ENCODE assay signal across 15 cellular contexts in the genomic region with DNA sequence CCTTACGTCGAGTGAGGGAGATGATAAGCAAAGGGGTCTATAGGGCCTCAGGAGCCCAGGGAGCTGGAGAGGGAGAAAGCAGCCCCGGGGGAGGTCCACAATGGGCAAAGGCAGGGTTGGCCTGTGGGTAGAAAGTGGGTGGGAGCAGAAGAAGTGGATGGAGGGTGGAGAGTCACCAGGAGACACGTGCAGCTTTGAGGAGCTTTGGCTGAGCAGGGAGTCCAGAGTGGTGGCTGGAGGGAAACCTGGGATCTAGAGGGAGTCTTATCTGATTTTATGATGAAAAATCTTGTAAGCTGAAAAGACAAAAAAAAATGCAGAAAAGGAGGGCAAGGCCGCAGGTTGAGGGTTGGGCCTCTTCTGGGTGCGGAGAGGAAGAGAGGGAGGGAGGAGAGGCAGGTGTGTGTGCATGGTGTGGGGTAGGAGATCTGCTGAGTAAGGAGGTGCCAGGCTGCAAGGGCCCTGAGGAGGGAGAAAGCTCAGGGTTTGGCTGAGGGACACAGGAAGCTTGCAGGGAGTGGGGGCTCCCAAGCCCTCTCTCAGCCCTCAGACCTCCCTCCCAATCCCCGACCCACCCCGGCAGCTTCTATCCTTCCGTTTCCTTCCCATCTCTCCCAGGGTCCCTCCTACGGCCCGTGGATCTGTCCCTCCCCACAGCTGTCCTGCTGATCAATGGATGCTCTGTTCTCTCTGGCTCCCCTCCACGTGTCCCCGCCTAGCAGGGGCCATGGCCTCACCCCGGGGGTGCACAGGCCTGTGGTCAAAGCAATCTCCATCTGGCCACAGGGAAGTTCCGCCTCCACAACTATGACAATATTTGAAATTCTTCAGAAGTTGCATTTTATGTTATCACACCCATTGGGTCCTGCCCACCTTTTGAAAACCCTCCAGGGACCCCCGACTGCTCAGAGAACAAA. TPM values are rescaled to one million over a fixed set of nuclear protein-coding genes. Genes with fewer than 3 reads are reported as not detected.
A peak's percentile ranks its signal among the peaks of the same experiment; 100 is the strongest.
DNase-seq lines count a peak whose midpoint lies in the region; ATAC-seq and TF ChIP-seq lines count a peak whose summit lies in the region.
"Had no signal": no experiment of that assay in that cellular context is flagged by ENCODE, and none has a peak within 500 bp of the region (broad histone marks: within the 10 kb centered on the region; RNA-seq: fewer than 3 reads in every experiment).

No MANE protein-coding gene starts in this region.

- no peak overlapping the region for H3K27ac ChIP-seq in coronary artery
- H3K27ac ChIP-seq: ascending aorta had no signal

- no peak overlapping the region for H3K4me3 ChIP-seq in coronary artery
- H3K4me3 ChIP-seq: ascending aorta had no signal

- no peak for ATAC-seq in HG03469 (IDR thresholded peaks at IDR 0.05; ENCODE audit: unreplicated experiment)
- no peak for ATAC-seq in GM21528 (IDR thresholded peaks at IDR 0.05; ENCODE audit: low FRiP score, unreplicated experiment)
- ATAC-seq: activated CD8-positive, alpha-beta memory T cell treated with anti-CD3 and anti-CD28 coated beads, Interleukin-2, amount 10 ng/mL, durations not matched to agents 7 days and 5 days; left colon; T-cell had no signal

- DNase-seq in A172 (ENCODE audit: low spot score) (peak; percentile 76), LoVo (ENCODE audit: low spot score) (peak; percentile 25), coronary artery (ENCODE audit: low spot score) (peak; percentile 26), middle frontal gyrus (ENCODE audit: extremely low spot score, low spot score) (peak; percentile 69), NCI-H1694 (lab: John Stamatoyannopoulos, UW) (no peak), dermis blood vessel endothelial cell (no peak)
- DNase-seq: activated CD8-positive, alpha-beta memory T cell treated with anti-CD3 and anti-CD28 coated beads, Interleukin-2, amount 10 ng/mL, durations not matched to agents 7 days and 5 days; left colon; MM.1S; NCI-H69; T-cell had no signal

- no peak for TF ChIP-seq CTCF in coronary artery (IDR thresholded peaks at IDR 0.05)

RNA-seq across cellular contexts. Expression of a gene that starts 17.1 kb away (rescaled TPM):
- total RNA-seq in A172 (2014; rRNA removed; shearing (Covaris generic)), result not detected in 2 replicates
- total RNA-seq in dermis blood vessel endothelial cell, result not detected in 2 replicates
- total RNA-seq: activated CD8-positive, alpha-beta memory T cell treated with anti-CD3 and anti-CD28 coated beads, Interleukin-2, amount 10 ng/mL, durations not matched to agents 7 days and 5 days; ascending aorta; left colon; renal cortical epithelial cell; T-cell had no signal

RNA-seq across cellular contexts. Expression of a gene that starts 26.3 kb away (rescaled TPM):
- total RNA-seq in A172 (2014; rRNA removed; shearing (Covaris generic)), result 0.57 and 0.69 TPM in 2 replicates
- 0.05 and 0.51 TPM in 2 replicates for total RNA-seq in dermis blood vessel endothelial cell
- total RNA-seq: activated CD8-positive, alpha-beta memory T cell treated with anti-CD3 and anti-CD28 coated beads, Interleukin-2, amount 10 ng/mL, durations not matched to agents 7 days and 5 days; renal cortical epithelial cell; T-cell had no signal

RNA-seq across cellular contexts. Expression of a gene that starts 59.4 kb away (rescaled TPM):
- total RNA-seq in A172 (2014; rRNA removed; shearing (Covaris generic)), result 0.55 TPM in 1 of 2 replicates, not detected in the other
- total RNA-seq in dermis blood vessel endothelial cell, result 0.05 TPM in 1 of 2 replicates, not detected in the other
- total RNA-seq: activated CD8-positive, alpha-beta memory T cell treated with anti-CD3 and anti-CD28 coated beads, Interleukin-2, amount 10 ng/mL, durations not matched to agents 7 days and 5 days; left colon had no signal

Comparison
In these comparisons a context has a peak if more than half of its experiments do, and no peak if none do; other contexts are left out.
1. DNase-seq: peak in A172 (single experiment), LoVo (single experiment), coronary artery (single experiment) and middle frontal gyrus (single experiment); none in NCI-H1694 (single experiment) and dermis blood vessel endothelial cell (single experiment).